7 cellular contexts compared by ENCODE assay signal in the genomic region with DNA sequence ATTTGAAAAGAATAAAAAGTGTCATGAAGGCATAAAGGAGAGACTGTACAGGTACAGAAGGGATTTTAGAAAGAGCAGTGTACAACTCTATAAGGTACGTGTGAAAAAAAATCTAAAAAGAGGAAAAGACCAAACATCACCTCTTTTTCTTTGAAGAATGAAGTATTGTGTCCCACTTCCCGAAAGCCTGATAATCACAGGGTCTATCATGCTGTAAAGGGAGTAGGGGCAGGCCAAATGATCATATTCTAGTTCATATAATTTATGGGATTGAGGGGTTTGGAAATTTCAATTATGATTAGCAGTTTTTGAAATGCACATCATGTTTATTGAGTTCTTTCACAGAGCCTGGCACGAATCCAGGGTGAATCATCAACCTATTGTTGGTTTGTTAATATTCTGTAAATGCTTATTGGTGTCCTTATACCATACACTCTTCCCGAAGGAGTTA. TPM values are rescaled to one million over a fixed set of nuclear protein-coding genes. Genes with fewer than 3 reads are reported as not detected.
DNase-seq lines count a peak whose midpoint lies in the region; ATAC-seq lines count a peak whose summit lies in the region.

No MANE protein-coding gene starts in this region.

- no peaks in the 10 kb centered on the region for H3K9me3 ChIP-seq in MG63

- peak overlapping the region; percentile 91 to 99 for H3K4me3 Mint-ChIP-seq in activated T-cell treated with anti-CD3 and anti-CD28 coated beads, Interleukin-2, amount 50 U/mL, for 72 hours

- H3K9me3 Mint-ChIP-seq in activated T-cell treated with anti-CD3 and anti-CD28 coated beads, Interleukin-2, amount 50 U/mL, for 72 hours, result no peaks in the 10 kb centered on the region

- H3K36me3 Mint-ChIP-seq in activated T-cell treated with anti-CD3 and anti-CD28 coated beads, Interleukin-2, amount 50 U/mL, for 72 hours (ENCODE audit: insufficient read depth in 2 of 2), result peaks cover 4 to 5% of the 10 kb centered on the region in 2 donors

- H3K36me3 ChIP-seq in MG63, result no peaks in the 10 kb centered on the region

- no peak for ATAC-seq in activated T-cell treated with anti-CD3 and anti-CD28 coated beads, Interleukin-2, amount 50 U/mL, for 72 hours (replicated peaks in 1 of 2)

- H3K4me1 Mint-ChIP-seq in activated T-cell treated with anti-CD3 and anti-CD28 coated beads, Interleukin-2, amount 50 U/mL, for 72 hours (ENCODE audit: low read depth), result peaks cover 43% of the 10 kb centered on the region

- peak overlapping the region; percentile 73 for H3K4me3 ChIP-seq in MG63

- DNase-seq in ELR (ENCODE audit: low read depth) (peak; percentile 88), MG63 (peak; percentile 74), globus pallidus (ENCODE audit: low spot score) (peak; percentile 58), putamen (ENCODE audit: low spot score) (peak; percentile 30), SIG-M5 (lab: John Stamatoyannopoulos, UW) (no peak), retina (no peak)
- DNase-seq in activated T-cell treated with anti-CD3 and anti-CD28 coated beads, Interleukin-2, amount 50 U/mL, for 72 hours, result no peak

- peak overlapping the region; percentile 95 for H3K27ac Mint-ChIP-seq in activated T-cell treated with anti-CD3 and anti-CD28 coated beads, Interleukin-2, amount 50 U/mL, for 72 hours

- H3K27me3 Mint-ChIP-seq in activated T-cell treated with anti-CD3 and anti-CD28 coated beads, Interleukin-2, amount 50 U/mL, for 72 hours (ENCODE audit: low read depth), result no peaks in the 10 kb centered on the region

- H3K27me3 ChIP-seq in MG63, result no peaks in the 10 kb centered on the region

RNA-seq across cellular contexts. Expression of gene RERE, which starts 0.9 kb away (rescaled TPM):
- total RNA-seq in MG63 (2014; rRNA removed; shearing (Covaris generic); ENCODE audit: low replicate concordance), result 1.5 and 7.2 TPM in 2 replicates
- 100 to 1,000 TPM in 1 of 2 donors, 10 to 100 TPM in 1; 98.7 to 105 TPM for total RNA-seq in activated T-cell treated with anti-CD3 and anti-CD28 coated beads, Interleukin-2, amount 50 U/mL, for 72 hours

Comparison
In these comparisons a context has a peak if more than half of its experiments do, and no peak if none do; other contexts are left out.
1. DNase-seq: peak in ELR (single experiment), MG63 (single experiment), globus pallidus (single experiment) and putamen (single experiment); none in activated T-cell treated with anti-CD3 and anti-CD28 coated beads, Interleukin-2, amount 50 U/mL, for 72 hours (0 of 2), SIG-M5 (single experiment) and retina (single experiment).
2. RNA of gene RERE, which starts 0.9 kb away (total RNA-seq): 98.7 to 105 TPM in activated T-cell treated with anti-CD3 and anti-CD28 coated beads, Interleukin-2, amount 50 U/mL, for 72 hours; 1.5 to 7.2 TPM in MG63; every median in the first group is over 10 times any median in the second.